2 cellular contexts compared by ENCODE assay signal in genomic region chr7:27251136-27251512, GRCh38.
TF ChIP-seq lines count a peak whose summit lies in the region.

No MANE protein-coding gene starts in this region.

TF ChIP-seq in GM23338, 12 proteins besides CTCF, POLR2A, EP300 and RAD21:
- TF ChIP-seq EZH2 (IDR thresholded peaks at IDR 0.05; ENCODE audit: low read depth, unreplicated experiment), result peak; percentile 92
- peak; percentile 17 for TF ChIP-seq EZH2phosphoT487 (IDR thresholded peaks at IDR 0.05; ENCODE audit: unreplicated experiment)
- no peak for TF ChIP-seq ZNF114 (CRISPR knock-in tag; IDR thresholded peaks at IDR 0.05)

TF ChIP-seq in endothelial cell of umbilical vein, 7 proteins besides CTCF, POLR2A, EP300 and RAD21:
- TF ChIP-seq GATA2 (IDR thresholded peaks at IDR 0.05; ENCODE audit: insufficient read depth, insufficient read length, low read depth, low read length) (no peak), EZH2 (IDR thresholded peaks at IDR 0.05; ENCODE audit: borderline replicate concordance, low read depth, low read length, severe bottlenecking) (no peak), MYC (IDR thresholded peaks at IDR 0.05; ENCODE audit: low read depth, low read length) (no peak), FOS (IDR thresholded peaks at IDR 0.05; ENCODE audit: borderline replicate concordance, insufficient read depth, low read length) (no peak), POLR2AphosphoS5 (IDR thresholded peaks at IDR 0.05; ENCODE audit: insufficient read depth, low read depth, low read length) (no peak), JUN (IDR thresholded peaks at IDR 0.05; ENCODE audit: borderline replicate concordance, insufficient read depth, insufficient read length, low read depth) (no peak), MAX (IDR thresholded peaks at IDR 0.05; ENCODE audit: insufficient read depth, insufficient read length) (no peak)
TF ChIP-seq in endothelial cell of umbilical vein: peak in this region for 0.
